Comparison of ENCODE assay signal across 1 cellular context in the genomic region with DNA sequence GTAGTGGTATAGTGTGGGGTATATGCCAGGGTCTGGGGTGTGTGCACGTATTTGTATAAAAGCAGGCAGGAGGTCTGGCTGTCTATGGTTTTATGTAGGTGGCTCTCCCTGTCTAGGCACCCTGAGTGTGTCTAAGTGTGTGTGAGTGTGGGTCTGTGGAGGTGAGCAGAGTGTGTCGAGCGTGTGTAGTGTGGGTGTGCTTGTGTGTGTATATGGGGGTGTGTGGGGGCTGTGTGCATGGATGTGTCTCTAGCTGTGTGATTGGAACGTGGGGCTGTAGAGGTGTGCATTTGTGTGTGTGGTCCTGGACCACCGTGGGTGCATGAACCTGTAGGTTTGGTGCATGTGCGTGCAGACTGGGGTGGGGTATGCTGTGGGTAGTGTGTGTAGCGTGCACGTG.
TF ChIP-seq lines count a peak whose summit lies in the region.

No MANE protein-coding gene starts in this region.

TF ChIP-seq in H1, 55 proteins besides CTCF, POLR2A, EP300 and RAD21 (continued from another document):
- no peak for TF ChIP-seq KDM1A (IDR thresholded peaks at IDR 0.05; ENCODE audit: borderline replicate concordance, low read length)
- no peak for TF ChIP-seq KDM4A (IDR thresholded peaks at IDR 0.05; ENCODE audit: low read depth, low read length, severe bottlenecking)
- TF ChIP-seq, protein P1, sequence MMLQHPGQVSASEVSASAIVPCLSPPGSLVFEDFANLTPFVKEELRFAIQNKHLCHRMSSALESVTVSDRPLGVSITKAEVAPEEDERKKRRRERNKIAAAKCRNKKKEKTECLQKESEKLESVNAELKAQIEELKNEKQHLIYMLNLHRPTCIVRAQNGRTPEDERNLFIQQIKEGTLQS (IDR thresholded peaks at IDR 0.05; ENCODE audit: insufficient read depth, low read depth, low read length), result no peak
